24 cellular contexts compared by ENCODE assay signal in the genomic region with DNA sequence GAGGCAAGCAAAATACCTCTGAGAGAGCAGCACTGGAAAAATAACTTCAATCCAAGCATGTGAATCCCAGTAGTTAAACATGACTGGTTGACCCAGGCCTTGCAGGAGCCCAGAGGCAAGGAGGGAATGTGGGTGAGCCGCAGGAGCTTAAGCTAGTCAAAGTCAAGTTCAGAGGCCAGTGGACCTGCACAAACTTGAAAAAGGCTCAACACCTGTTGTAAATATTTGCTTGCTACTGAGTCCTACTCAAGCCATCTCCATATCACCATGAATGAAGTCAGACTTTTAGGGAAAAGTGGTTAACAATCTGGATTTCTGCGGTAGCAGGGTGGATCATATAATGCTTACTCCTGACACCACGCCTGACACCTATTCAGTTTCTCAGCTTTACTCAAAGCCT.
"Had no signal": no experiment of that assay in that cellular context is flagged by ENCODE, and none has a peak within 500 bp of the region (broad histone marks: within the 10 kb centered on the region; RNA-seq: fewer than 3 reads in every experiment).

No MANE protein-coding gene starts in this region.

- H3K9me3 Mint-ChIP-seq: dendritic cell treated with granulocyte-macrophage colony-stimulating factor and Interleukin-4, amounts not matched to agents 40 ng/mL and 50 ng/mL, for 4 days; memory B cell; mesothelial cell of epicardium; natural killer cell; neural crest cell; stimulated activated memory B cell treated with anti-CD40 and anti-IgM and Interleukin-4, amounts not matched to agents 10 μg/mL and 1 μg/mL and 100 μg/mL, for 72 hours; stimulated activated naive CD8-positive, alpha-beta T cell treated with anti-CD3 and anti-CD28 coated beads, Interleukin-15, Interleukin-2, amounts not matched to agents 100 ng/mL and 50 ng/mL, for 24 hours had no signal

- H3K4me3 ChIP-seq: heart left ventricle, lower lobe of right lung, pancreas, right lobe of liver, testis, tibial nerve, upper lobe of right lung, vagina had no signal

- H3K27ac Mint-ChIP-seq: memory B cell; mesothelial cell of epicardium; natural killer cell; progenitor cell of endocrine pancreas; stimulated activated memory B cell treated with anti-CD40 and anti-IgM and Interleukin-4, amounts not matched to agents 10 μg/mL and 1 μg/mL and 100 μg/mL, for 72 hours; stimulated activated naive CD8-positive, alpha-beta T cell treated with anti-CD3 and anti-CD28 coated beads, Interleukin-15, Interleukin-2, amounts not matched to agents 100 ng/mL and 50 ng/mL, for 24 hours had no signal

- H3K4me1 Mint-ChIP-seq: mesothelial cell of epicardium had no signal

- H3K4me1 ChIP-seq: testis, vagina had no signal

- H3K36me3 Mint-ChIP-seq: memory B cell; mesothelial cell of epicardium; natural killer cell; stimulated activated memory B cell treated with anti-CD40 and anti-IgM and Interleukin-4, amounts not matched to agents 10 μg/mL and 1 μg/mL and 100 μg/mL, for 72 hours had no signal

- DNase-seq: heart left ventricle; hypothalamus; kidney glomerular epithelial cell; lower lobe of right lung; natural killer cell; nucleus accumbens; retina; stimulated activated CD4-positive, alpha-beta T cell treated with anti-CD3 and anti-CD28 coated beads, Interleukin-4, amount 100 ng/mL, for 1 hour; testis; upper lobe of right lung had no signal

- H3K27ac ChIP-seq: heart left ventricle, lower lobe of right lung, pancreas, testis, tibial nerve, upper lobe of right lung, vagina had no signal

- ATAC-seq: heart left ventricle; natural killer cell; pancreas; stimulated activated memory B cell treated with anti-CD40 and anti-IgM and Interleukin-4, amounts not matched to agents 10 μg/mL and 1 μg/mL and 100 μg/mL, for 72 hours; upper lobe of right lung had no signal

- H3K36me3 ChIP-seq: heart left ventricle, lower lobe of right lung, pancreas, right lobe of liver, tibial nerve, upper lobe of right lung, vagina had no signal

- FAIRE-seq: colon, frontal cortex, islet of Langerhans, pancreas had no signal

- H3K4me3 Mint-ChIP-seq: dendritic cell treated with granulocyte-macrophage colony-stimulating factor and Interleukin-4, amounts not matched to agents 40 ng/mL and 50 ng/mL, for 4 days; memory B cell; mesothelial cell of epicardium; natural killer cell; neural crest cell; stimulated activated memory B cell treated with anti-CD40 and anti-IgM and Interleukin-4, amounts not matched to agents 10 μg/mL and 1 μg/mL and 100 μg/mL, for 72 hours; stimulated activated naive CD8-positive, alpha-beta T cell treated with anti-CD3 and anti-CD28 coated beads, Interleukin-15, Interleukin-2, amounts not matched to agents 100 ng/mL and 50 ng/mL, for 24 hours had no signal

- H3K9me3 ChIP-seq: heart left ventricle, lower lobe of right lung, pancreas, right lobe of liver, testis, tibial nerve, upper lobe of right lung, vagina had no signal

- H3K27me3 Mint-ChIP-seq: dendritic cell treated with granulocyte-macrophage colony-stimulating factor and Interleukin-4, amounts not matched to agents 40 ng/mL and 50 ng/mL, for 4 days; stimulated activated naive CD8-positive, alpha-beta T cell treated with anti-CD3 and anti-CD28 coated beads, Interleukin-15, Interleukin-2, amounts not matched to agents 100 ng/mL and 50 ng/mL, for 24 hours had no signal

- H3K27me3 ChIP-seq: heart left ventricle, pancreas, right lobe of liver, testis, tibial nerve, upper lobe of right lung, vagina had no signal
